ENCODE assay signal across 8 cellular contexts in the genomic region with DNA sequence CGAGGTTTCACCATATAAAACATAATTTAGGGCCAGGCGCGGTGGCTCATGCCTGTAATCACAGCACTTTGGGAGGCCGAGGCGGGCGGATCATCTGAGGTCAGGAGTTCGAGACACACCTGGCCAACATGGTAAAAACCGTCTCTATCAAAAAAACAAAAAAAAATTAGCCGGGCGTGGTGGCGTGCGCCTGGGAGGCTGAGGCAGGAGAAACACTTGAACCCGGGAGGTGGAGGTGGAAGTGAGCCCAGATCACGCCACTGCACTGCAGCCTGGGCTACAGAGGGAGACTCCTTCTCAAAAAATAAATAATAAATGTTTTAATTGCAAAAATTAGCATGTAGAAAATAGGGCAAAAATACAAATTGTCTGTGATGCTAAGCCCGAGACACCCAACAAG. TPM values are rescaled to one million over a fixed set of nuclear protein-coding genes. Genes with fewer than 3 reads are reported as not detected.
A peak's percentile ranks its signal among the peaks of the same experiment; 100 is the strongest.
DNase-seq lines count a peak whose midpoint lies in the region; ATAC-seq, FAIRE-seq and TF ChIP-seq lines count a peak whose summit lies in the region.

No MANE protein-coding gene starts in this region.

- WGBS in GM12878 (ENCODE audit: insufficient coverage, insufficient replicate concordance, low lambda C conversion rate, missing lambda C conversion rate) = 57% methylated on average over 15 of the region's 15 CpGs
- 93% methylated on average over 14 of the region's 15 CpGs for WGBS in mesenchymal stem cell

- no peak for FAIRE-seq in GM12878 (lab: Jason Lieb, UNC)

- H3K27me3 ChIP-seq in right atrium auricular region = no peaks in the 10 kb centered on the region
- no peaks in the 10 kb centered on the region for H3K27me3 ChIP-seq in GM12878 (replicated peaks in 1 of 2; ENCODE audit: control insufficient read depth in 2 of 2, insufficient read depth in 2 of 2, low read length in 1 of 2)
- no peaks in the 10 kb centered on the region for H3K27me3 ChIP-seq in mesenchymal stem cell (ENCODE audit: control insufficient read depth in 1 of 2, insufficient read depth in 1 of 2, low read length in 2 of 2)
- H3K27me3 ChIP-seq in uterus = no peaks in the 10 kb centered on the region

- H3K9ac ChIP-seq in GM12878 (ENCODE audit: control insufficient read depth, insufficient read depth, low read length) = peak overlapping the region; percentile 66
- peak overlapping the region; percentile 90 for H3K9ac ChIP-seq in mesenchymal stem cell (ENCODE audit: low read length)

- ATAC-seq in GM12878 (no peak), HG03045 (IDR thresholded peaks at IDR 0.05; ENCODE audit: unreplicated experiment) (no peak)

- H2BK5ac ChIP-seq in mesenchymal stem cell (ENCODE audit: low read depth, low read length, poor library complexity, severe bottlenecking) = no peak overlapping the region

- no peak overlapping the region for H2AK5ac ChIP-seq in mesenchymal stem cell (ENCODE audit: low read length, severe bottlenecking)

- H3K18ac ChIP-seq in mesenchymal stem cell (ENCODE audit: low read depth in 1 of 2, low read length in 2 of 2) = no peak overlapping the region

- no peak overlapping the region for H2BK12ac ChIP-seq in mesenchymal stem cell (ENCODE audit: low read length in 2 of 2)

- no peak overlapping the region for H4K8ac ChIP-seq in mesenchymal stem cell (ENCODE audit: low read length)

- TF ChIP-seq EP300 in GM12878 (IDR thresholded peaks at IDR 0.05; ENCODE audit: borderline replicate concordance in 1 of 2, control insufficient read depth in 1 of 2, low read depth in 2 of 2, low read length in 2 of 2) = no peak

- H3K4me3 ChIP-seq in right atrium auricular region (peak overlapping the region; percentile 62 to 72), GM12878 (peak overlapping the region; percentile 96), mesenchymal stem cell (ENCODE audit: insufficient read depth in 1 of 2, low read depth in 1 of 2, low read length in 2 of 2) (peak overlapping the region in 1 of 2 experiments; percentile 95), uterus (peak overlapping the region; percentile 53 to 58)

- SMC1A ChIA-PET in GM12878 (lab: Charles Lee; ENCODE audit: uncharacterized antibody, unreplicated experiment) = interaction anchor here (1.1 to 3.6 kb wide), 2 partner anchors 37 to 43 kb away, joined by 3 to 29 read pairs; no protein-coding TSS in a partner anchor

- H3K23ac ChIP-seq in mesenchymal stem cell (ENCODE audit: low read length in 2 of 2) = no peak overlapping the region

- H3K27ac ChIP-seq in right atrium auricular region (peak overlapping the region; percentile 74 to 80), GM12878 (ENCODE audit: control insufficient read depth, insufficient read depth) (peak overlapping the region; percentile 96), mesenchymal stem cell (ENCODE audit: low read length, poor library complexity, severe bottlenecking) (no peak overlapping the region), uterus (peak overlapping the region; percentile 72 to 73)

- H3K36me3 ChIP-seq in right atrium auricular region = no peaks in the 10 kb centered on the region
- H3K36me3 ChIP-seq in GM12878 (ENCODE audit: control insufficient read depth in 2 of 2, insufficient read depth in 2 of 2, low read length in 1 of 2) = 0 out of 4 replicates have a peak, but pooled peaks cover 0 to 2% of the 10 kb centered on the region in 2 experiments
- no peaks in the 10 kb centered on the region for H3K36me3 ChIP-seq in mesenchymal stem cell (ENCODE audit: control insufficient read depth in 1 of 2, insufficient read depth in 2 of 2, low read depth in 1 of 2, low read length in 2 of 2)
- H3K36me3 ChIP-seq in uterus = no peaks in the 10 kb centered on the region

- no peak overlapping the region for H3K4ac ChIP-seq in mesenchymal stem cell (ENCODE audit: low read depth in 1 of 2, low read length in 2 of 2)

- H4K20me1 ChIP-seq in GM12878 (ENCODE audit: control insufficient read depth, insufficient read depth) = no peaks in the 10 kb centered on the region

- TF ChIP-seq POLR2A in GM12878 (IDR thresholded peaks at IDR 0.05; ENCODE audit: low read depth, low read length) = no peak
- TF ChIP-seq POLR2A in uterus (IDR thresholded peaks at IDR 0.05) = no peak

- no peak overlapping the region for H2AFZ ChIP-seq in GM12878 (ENCODE audit: control insufficient read depth, low read depth, low read length)
- no peak overlapping the region for H2AFZ ChIP-seq in mesenchymal stem cell (ENCODE audit: low read depth, low read length)

- no peak for TF ChIP-seq RAD21 in GM12878 (IDR thresholded peaks at IDR 0.05; ENCODE audit: insufficient read depth, low read depth, low read length)

- POLR2A ChIA-PET in GM12878 (lab: Charles Lee) = interaction anchor here (0.9 to 8.9 kb wide), 4 partner anchors 27 to 59 kb away, joined by 3 to 82 read pairs (median 3); no protein-coding TSS in a partner anchor

- H3K79me1 ChIP-seq in mesenchymal stem cell (replicated peaks; ENCODE audit: low read length, poor library complexity, severe bottlenecking) = peaks cover 24% of the 10 kb centered on the region

- TF ChIP-seq CTCF in right atrium auricular region (IDR thresholded peaks at IDR 0.05) (no peak), GM12878 (IDR thresholded peaks at IDR 0.05 in 2 of 3, conservative IDR thresholded peaks at IDR 0.05 in 1 of 3; ENCODE audit: control insufficient read depth in 2 of 3, extremely low read depth in 1 of 3, insufficient read depth in 1 of 3, low read depth in 3 of 3, low read length in 3 of 3) (no peak), uterus (IDR thresholded peaks at IDR 0.05) (no peak)

- in situ Hi-C loops in GM12878 (cut with MboI) = no loop called here

- no peaks in the 10 kb centered on the region for H3K9me3 ChIP-seq in right atrium auricular region
- no peaks in the 10 kb centered on the region; the same call in 2 of the 3 replicates for H3K9me3 ChIP-seq in GM12878 (replicated peaks; ENCODE audit: control insufficient read depth, insufficient read depth, low read length)
- H3K9me3 ChIP-seq in mesenchymal stem cell (ENCODE audit: control insufficient read depth, low read length) = no peaks in the 10 kb centered on the region
- no peaks in the 10 kb centered on the region for H3K9me3 ChIP-seq in uterus

- DNase-seq in right atrium auricular region (ENCODE audit: low spot score) (no peak), cardiac septum (ENCODE audit: low spot score) (no peak), GM12878 (ENCODE audit: low read depth, low spot score) (no peak), mesenchymal stem cell (no peak), uterus (no peak), DMS53 (lab: John Stamatoyannopoulos, UW) (no peak), OCI-M2 (lab: John Stamatoyannopoulos, UW; ENCODE audit: unreplicated experiment) (no peak)

- peaks cover 43% of the 10 kb centered on the region for H3K79me2 ChIP-seq in GM12878 (ENCODE audit: control insufficient read depth, insufficient read depth, low read length)

- RAD21 ChIA-PET in GM12878 (lab: Charles Lee; ENCODE audit: unreplicated experiment) = interaction anchor here (0.6 to 1.2 kb wide), 7 partner anchors 16 to 149 kb away, joined by 3 to 4 read pairs (median 3); a partner anchor contains a TSS

- H3K4me2 ChIP-seq in GM12878 (ENCODE audit: control insufficient read depth, insufficient read depth) (peak overlapping the region; percentile 92), mesenchymal stem cell (ENCODE audit: low read length, poor library complexity, severe bottlenecking) (no peak overlapping the region)

- no TSS peak for BruUV-seq in GM12878 (replicated peaks; lab: Mats Ljungman, UMichigan)

- H3K14ac ChIP-seq in mesenchymal stem cell (ENCODE audit: low read length in 2 of 2) = no peak overlapping the region

- H2BK120ac ChIP-seq in mesenchymal stem cell (ENCODE audit: low read depth, low read length) = no peak overlapping the region

- H3K4me1 ChIP-seq in right atrium auricular region (peaks cover 0 to 28% of the 10 kb centered on the region in 2 donors), GM12878 (ENCODE audit: control insufficient read depth, insufficient read depth, low read length) (peaks cover 33% of the 10 kb centered on the region), mesenchymal stem cell (ENCODE audit: control insufficient read depth, insufficient read depth, low read depth, low read length) (peaks cover 7% of the 10 kb centered on the region), uterus (peaks cover 0 to 9% of the 10 kb centered on the region in 2 donors)

- H2BK15ac ChIP-seq in mesenchymal stem cell (ENCODE audit: low read depth, poor library complexity, severe bottlenecking) = no peak overlapping the region

- CTCF ChIA-PET in GM12878 (lab: Yijun Ruan, JAX) = interaction anchor here (0.9 to 3.9 kb wide), 5 partner anchors 15 to 139 kb away, joined by 3 to 10 read pairs (median 5); no protein-coding TSS in a partner anchor

- intact Hi-C loops in cardiac septum (cut with DNase I) = loop anchor here (5.0 kb wide), 1 partner anchor 148 kb away; a partner anchor contains a TSS
- intact Hi-C loops in GM12878 (cut with micrococcal nuclease; ENCODE audit: unreplicated experiment) = loop anchor here (5.0 kb wide), 2 partner anchors 42 to 137 kb away; no protein-coding TSS in a partner anchor
- intact Hi-C loops in uterus (cut with DNase I; ENCODE audit: low total_unique reads) = no loop called here

- no peak overlapping the region for H4K91ac ChIP-seq in mesenchymal stem cell (ENCODE audit: low read length)

RNA-seq across cellular contexts. Expression of a gene that starts 1.0 kb away (rescaled TPM):
- total RNA-seq in right atrium auricular region = 1 to 10 TPM; 6.5 to 6.8 TPM
- 8.6 TPM for total RNA-seq in cardiac septum
- 390 and 402 TPM in 2 replicates for total RNA-seq in GM12878 (2013; cell fraction: nucleolus; rRNA removed)
- total RNA-seq in GM12878 (2014; rRNA removed) = 39.5 and 42.4 TPM in 2 replicates
- total RNA-seq in GM12878 (2014; rRNA removed; fragmentation: Illumina TruSeq; extraction: Trizol) = 20.9 and 22.3 TPM in 2 replicates
- 44.7 and 70.1 TPM in 2 replicates for total RNA-seq in GM12878 (2021)
- 36.0 TPM for polyA plus RNA-seq in GM12878 (2011; ENCODE audit: low read depth)
- polyA plus RNA-seq in GM12878 (2011; rRNA removed) = 50.4 and 53.7 TPM in 2 replicates
- polyA plus RNA-seq in GM12878 (2011; cell fraction: cytosol; rRNA removed) = 40.4 and 45.7 TPM in 2 replicates
- 300 and 325 TPM in 2 replicates for polyA plus RNA-seq in GM12878 (2011; cell fraction: nucleus; rRNA removed)
- polyA plus RNA-seq in GM12878 (2012) = 74.6 and 75.2 TPM in 2 replicates
- 12.9 and 23.9 TPM in 2 replicates for polyA plus RNA-seq in GM12878 (2014; fragmentation: Illumina TruSeq; extraction: Trizol)
- polyA plus RNA-seq in GM12878 (2014; fragmentation: Nextera tagmentation; extraction: Ambion mirVana) = 1 to 10 TPM; 6.3 to 6.6 TPM
- polyA plus RNA-seq in GM12878 (2014; rRNA removed) = 54.1 and 66.3 TPM in 2 replicates
- 10 to 100 TPM; 30.4 to 30.5 TPM for polyA plus RNA-seq in GM12878 (2016; fragmentation: Nextera tagmentation; extraction: Ambion mirVana)
- 77.6 and 90.2 TPM in 2 replicates for polyA minus RNA-seq in GM12878 (2011; rRNA and poly(A)+ RNA removed)
- polyA minus RNA-seq in GM12878 (2011; cell fraction: cytosol; rRNA and poly(A)+ RNA removed) = 16.8 and 20.7 TPM in 2 replicates
- 85.6 and 115 TPM in 2 replicates for polyA minus RNA-seq in GM12878 (2011; cell fraction: nucleus; rRNA and poly(A)+ RNA removed)
- 6.0 TPM for polyA plus RNA-seq in mesenchymal stem cell (2013, experiment 1 of 2)
- 5.9 TPM for polyA plus RNA-seq in mesenchymal stem cell (2013, experiment 2 of 2)
- 10 to 100 TPM; 10.2 to 44.1 (median 33.3) TPM for total RNA-seq in uterus

RNA-seq across cellular contexts. Expression of a gene that starts 5.7 kb away (rescaled TPM):
- total RNA-seq in right atrium auricular region = 10 to 100 TPM in 1 of 2 donors, 1 to 10 TPM in 1; 9.0 to 14.6 TPM
- total RNA-seq in cardiac septum = 30.3 TPM
- total RNA-seq in GM12878 (2013; cell fraction: nucleolus; rRNA removed) = 48.6 and 60.5 TPM in 2 replicates
- total RNA-seq in GM12878 (2014; rRNA removed) = 16.6 and 22.1 TPM in 2 replicates
- 23.2 and 24.9 TPM in 2 replicates for total RNA-seq in GM12878 (2014; rRNA removed; fragmentation: Illumina TruSeq; extraction: Trizol)
- total RNA-seq in GM12878 (2021) = 36.5 and 37.7 TPM in 2 replicates
- polyA plus RNA-seq in GM12878 (2011; ENCODE audit: low read depth) = 13.3 TPM
- polyA plus RNA-seq in GM12878 (2011; rRNA removed) = 32.7 and 39.6 TPM in 2 replicates
- polyA plus RNA-seq in GM12878 (2011; cell fraction: cytosol; rRNA removed) = 28.7 and 56.7 TPM in 2 replicates
- 57.7 and 75.9 TPM in 2 replicates for polyA plus RNA-seq in GM12878 (2011; cell fraction: nucleus; rRNA removed)
- polyA plus RNA-seq in GM12878 (2012) = 22.8 and 23.5 TPM in 2 replicates
- polyA plus RNA-seq in GM12878 (2014; fragmentation: Illumina TruSeq; extraction: Trizol) = 43.7 and 77.9 TPM in 2 replicates
- polyA plus RNA-seq in GM12878 (2014; fragmentation: Nextera tagmentation; extraction: Ambion mirVana) = 1 to 10 TPM; 4.4 to 7.4 TPM
- 21.8 and 30.6 TPM in 2 replicates for polyA plus RNA-seq in GM12878 (2014; rRNA removed)
- polyA plus RNA-seq in GM12878 (2016; fragmentation: Nextera tagmentation; extraction: Ambion mirVana) = 10 to 100 TPM; 19.3 to 25.6 TPM
- polyA minus RNA-seq in GM12878 (2011; rRNA and poly(A)+ RNA removed) = 48.3 and 57.3 TPM in 2 replicates
- polyA minus RNA-seq in GM12878 (2011; cell fraction: cytosol; rRNA and poly(A)+ RNA removed) = 16.5 and 17.2 TPM in 2 replicates
- polyA minus RNA-seq in GM12878 (2011; cell fraction: nucleus; rRNA and poly(A)+ RNA removed) = 24.3 and 43.1 TPM in 2 replicates
- 15.3 TPM for polyA plus RNA-seq in mesenchymal stem cell (2013, experiment 1 of 2)
- 15.2 TPM for polyA plus RNA-seq in mesenchymal stem cell (2013, experiment 2 of 2)
- 10 to 100 TPM; 19.0 to 95.8 (median 47.3) TPM for total RNA-seq in uterus
